8 cellular contexts compared by ENCODE assay signal in genomic region chr22:31497148-31497938, GRCh38. TPM values are rescaled to one million over a fixed set of nuclear protein-coding genes. Genes with fewer than 3 reads are reported as not detected.
DNase-seq lines count a peak whose midpoint lies in the region; TF ChIP-seq lines count a peak whose summit lies in the region.

No MANE protein-coding gene starts in this region.

- H3K27ac Mint-ChIP-seq in activated naive CD4-positive, alpha-beta T cell treated with anti-CD3 and anti-CD28 coated beads, Interleukin-2, amount 50 U/mL, for 24 hours: peak overlapping the region; percentile 73
- H3K27ac Mint-ChIP-seq in type B pancreatic cell: peak overlapping the region; percentile 91

- H3K27ac ChIP-seq in adrenal gland: peak overlapping the region in 3 of 5 donors; percentile 69 to 92 (median 87)

- no peak for DNase-seq in activated naive CD4-positive, alpha-beta T cell (lab: John Stamatoyannopoulos, UW)
- DNase-seq in adrenal gland (no peak), lower leg skin (ENCODE audit: low spot score in 2 of 2) (no peak), type B pancreatic cell (ENCODE audit: extremely low spot score, unreplicated experiment) (no peak), NCI-H2196 treated with DMSO at 0.1 percent for 48 hours (lab: John Stamatoyannopoulos, UW; ENCODE audit: unreplicated experiment) (no peak), retina (no peak)
- DNase-seq in activated CD4-positive, alpha-beta T cell treated with anti-CD3 and anti-CD28 coated beads, Interleukin-2, amount 50 U/mL, for 4 hours: no peak

- H3K4me3 ChIP-seq in adrenal gland: peak overlapping the region in 3 of 4 donors; percentile 49 to 88 (median 88)
- peak overlapping the region; percentile 59 for H3K4me3 ChIP-seq in lower leg skin (ENCODE audit: low read depth, poor library complexity, severe bottlenecking)

- H3K27me3 ChIP-seq in adrenal gland: no peaks in the 10 kb centered on the region

- peaks cover 52% of the 10 kb centered on the region for H3K4me1 Mint-ChIP-seq in activated naive CD4-positive, alpha-beta T cell treated with anti-CD3 and anti-CD28 coated beads, Interleukin-2, amount 50 U/mL, for 24 hours
- peaks cover 8% of the 10 kb centered on the region for H3K4me1 Mint-ChIP-seq in type B pancreatic cell (ENCODE audit: unreplicated experiment)

- H3K36me3 ChIP-seq in adrenal gland (replicated peaks in 1 of 2): no peaks in the 10 kb centered on the region

- peak overlapping the region; percentile 95 for H3K4me3 Mint-ChIP-seq in activated naive CD4-positive, alpha-beta T cell treated with anti-CD3 and anti-CD28 coated beads, Interleukin-2, amount 50 U/mL, for 24 hours
- H3K4me3 Mint-ChIP-seq in type B pancreatic cell: peak overlapping the region; percentile 93

- H3K27me3 Mint-ChIP-seq in activated naive CD4-positive, alpha-beta T cell treated with anti-CD3 and anti-CD28 coated beads, Interleukin-2, amount 50 U/mL, for 24 hours: no peaks in the 10 kb centered on the region
- H3K27me3 Mint-ChIP-seq in type B pancreatic cell: no peaks in the 10 kb centered on the region

- 68 to 72% (median 68%) methylated on average over 10 of the region's 10 CpGs for WGBS in adrenal gland, 4 donors
- 74% methylated on average over 10 of the region's 10 CpGs for WGBS in lower leg skin, 2 donors

- intact Hi-C loops in adrenal gland (cut with DNase I) (no loop called here), lower leg skin (cut with DNase I; ENCODE audit: low total_unique reads) (loop anchor here (10.0 kb wide), 1 partner anchor 153 kb away; the partner anchor contains the start of gene PATZ1)

- H3K9me3 Mint-ChIP-seq in activated naive CD4-positive, alpha-beta T cell treated with anti-CD3 and anti-CD28 coated beads, Interleukin-2, amount 50 U/mL, for 24 hours: no peaks in the 10 kb centered on the region
- peaks cover 4% of the 10 kb centered on the region for H3K9me3 Mint-ChIP-seq in type B pancreatic cell

- no peak for TF ChIP-seq POLR2A in adrenal gland (IDR thresholded peaks at IDR 0.05)
- no peak for TF ChIP-seq POLR2A in lower leg skin (IDR thresholded peaks at IDR 0.05)

- peaks cover 6 to 7% of the 10 kb centered on the region in 2 donors for H3K4me1 ChIP-seq in adrenal gland (replicated peaks in 1 of 2)

- TF ChIP-seq CTCF in adrenal gland (IDR thresholded peaks at IDR 0.05) (no peak), lower leg skin (IDR thresholded peaks at IDR 0.05) (no peak), type B pancreatic cell (conservative IDR thresholded peaks at IDR 0.05) (no peak)

- H3K36me3 Mint-ChIP-seq in activated naive CD4-positive, alpha-beta T cell treated with anti-CD3 and anti-CD28 coated beads, Interleukin-2, amount 50 U/mL, for 24 hours: peaks cover 4% of the 10 kb centered on the region
- peaks cover 9% of the 10 kb centered on the region for H3K36me3 Mint-ChIP-seq in type B pancreatic cell

- no peaks in the 10 kb centered on the region for H3K9me3 ChIP-seq in adrenal gland (replicated peaks in 1 of 3)

RNA-seq across cellular contexts. Expression of gene SFI1, which starts 1.0 kb away (rescaled TPM):
- total RNA-seq in adrenal gland (10 to 100 TPM; 15.1 to 48.3 (median 33.1) TPM), lower leg skin (10 to 100 TPM; 24.2 to 66.4 (median 32.2) TPM), type B pancreatic cell (ENCODE audit: low replicate concordance) (28.7 and 50.3 TPM in 2 replicates)
- 100 to 1,000 TPM in 1 of 3 donors, 10 to 100 TPM in 2; 13.4 to 130 (median 84.0) TPM for polyA plus RNA-seq in adrenal gland

RNA-seq across cellular contexts. Expression of gene EIF4ENIF1, which starts 7.7 kb away (rescaled TPM):
- total RNA-seq in adrenal gland (10 to 100 TPM in 7 of 8 donors, 1 to 10 TPM in 1; 9.2 to 32.8 (median 23.6) TPM), lower leg skin (10 to 100 TPM; 14.7 to 20.8 (median 16.9) TPM), type B pancreatic cell (ENCODE audit: low replicate concordance) (38.8 and 42.6 TPM in 2 replicates)
- 10 to 100 TPM; 14.1 to 29.3 (median 20.2) TPM for polyA plus RNA-seq in adrenal gland
